ENCODE assay signal across 1 cellular context in the genomic region with DNA sequence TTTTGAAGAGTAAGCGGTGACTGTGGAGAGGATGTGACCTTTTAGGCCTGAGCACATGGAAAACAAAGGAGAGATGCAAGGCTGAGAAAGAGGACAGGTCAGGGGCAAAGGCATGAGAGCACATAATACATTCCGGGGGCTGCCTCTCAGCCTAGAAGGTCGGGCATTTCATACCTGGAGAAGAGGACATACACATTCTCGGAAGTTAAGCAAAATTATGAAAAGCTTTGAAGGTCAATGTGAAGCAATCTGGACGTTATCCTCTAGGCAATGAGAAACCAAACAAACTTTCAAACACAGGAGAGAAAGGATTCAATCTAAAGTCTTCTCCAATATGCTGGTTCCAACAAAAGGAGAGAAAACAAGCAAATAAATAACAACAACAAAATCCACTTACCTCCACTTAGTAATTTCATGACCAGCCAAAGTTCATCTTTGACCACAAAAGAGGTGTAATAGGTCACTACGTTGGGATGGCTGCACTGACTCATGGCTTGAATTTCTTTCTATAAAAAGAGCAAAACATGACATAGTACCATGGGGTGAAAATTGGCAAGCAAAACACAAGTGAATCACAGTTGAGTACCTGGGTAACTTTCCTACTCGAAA.
TF ChIP-seq lines count a peak whose summit lies in the region.

No MANE protein-coding gene starts in this region.

TF ChIP-seq in GM23338, 12 proteins besides CTCF, POLR2A, EP300 and RAD21 (continued from another document):
- TF ChIP-seq, protein P1, sequence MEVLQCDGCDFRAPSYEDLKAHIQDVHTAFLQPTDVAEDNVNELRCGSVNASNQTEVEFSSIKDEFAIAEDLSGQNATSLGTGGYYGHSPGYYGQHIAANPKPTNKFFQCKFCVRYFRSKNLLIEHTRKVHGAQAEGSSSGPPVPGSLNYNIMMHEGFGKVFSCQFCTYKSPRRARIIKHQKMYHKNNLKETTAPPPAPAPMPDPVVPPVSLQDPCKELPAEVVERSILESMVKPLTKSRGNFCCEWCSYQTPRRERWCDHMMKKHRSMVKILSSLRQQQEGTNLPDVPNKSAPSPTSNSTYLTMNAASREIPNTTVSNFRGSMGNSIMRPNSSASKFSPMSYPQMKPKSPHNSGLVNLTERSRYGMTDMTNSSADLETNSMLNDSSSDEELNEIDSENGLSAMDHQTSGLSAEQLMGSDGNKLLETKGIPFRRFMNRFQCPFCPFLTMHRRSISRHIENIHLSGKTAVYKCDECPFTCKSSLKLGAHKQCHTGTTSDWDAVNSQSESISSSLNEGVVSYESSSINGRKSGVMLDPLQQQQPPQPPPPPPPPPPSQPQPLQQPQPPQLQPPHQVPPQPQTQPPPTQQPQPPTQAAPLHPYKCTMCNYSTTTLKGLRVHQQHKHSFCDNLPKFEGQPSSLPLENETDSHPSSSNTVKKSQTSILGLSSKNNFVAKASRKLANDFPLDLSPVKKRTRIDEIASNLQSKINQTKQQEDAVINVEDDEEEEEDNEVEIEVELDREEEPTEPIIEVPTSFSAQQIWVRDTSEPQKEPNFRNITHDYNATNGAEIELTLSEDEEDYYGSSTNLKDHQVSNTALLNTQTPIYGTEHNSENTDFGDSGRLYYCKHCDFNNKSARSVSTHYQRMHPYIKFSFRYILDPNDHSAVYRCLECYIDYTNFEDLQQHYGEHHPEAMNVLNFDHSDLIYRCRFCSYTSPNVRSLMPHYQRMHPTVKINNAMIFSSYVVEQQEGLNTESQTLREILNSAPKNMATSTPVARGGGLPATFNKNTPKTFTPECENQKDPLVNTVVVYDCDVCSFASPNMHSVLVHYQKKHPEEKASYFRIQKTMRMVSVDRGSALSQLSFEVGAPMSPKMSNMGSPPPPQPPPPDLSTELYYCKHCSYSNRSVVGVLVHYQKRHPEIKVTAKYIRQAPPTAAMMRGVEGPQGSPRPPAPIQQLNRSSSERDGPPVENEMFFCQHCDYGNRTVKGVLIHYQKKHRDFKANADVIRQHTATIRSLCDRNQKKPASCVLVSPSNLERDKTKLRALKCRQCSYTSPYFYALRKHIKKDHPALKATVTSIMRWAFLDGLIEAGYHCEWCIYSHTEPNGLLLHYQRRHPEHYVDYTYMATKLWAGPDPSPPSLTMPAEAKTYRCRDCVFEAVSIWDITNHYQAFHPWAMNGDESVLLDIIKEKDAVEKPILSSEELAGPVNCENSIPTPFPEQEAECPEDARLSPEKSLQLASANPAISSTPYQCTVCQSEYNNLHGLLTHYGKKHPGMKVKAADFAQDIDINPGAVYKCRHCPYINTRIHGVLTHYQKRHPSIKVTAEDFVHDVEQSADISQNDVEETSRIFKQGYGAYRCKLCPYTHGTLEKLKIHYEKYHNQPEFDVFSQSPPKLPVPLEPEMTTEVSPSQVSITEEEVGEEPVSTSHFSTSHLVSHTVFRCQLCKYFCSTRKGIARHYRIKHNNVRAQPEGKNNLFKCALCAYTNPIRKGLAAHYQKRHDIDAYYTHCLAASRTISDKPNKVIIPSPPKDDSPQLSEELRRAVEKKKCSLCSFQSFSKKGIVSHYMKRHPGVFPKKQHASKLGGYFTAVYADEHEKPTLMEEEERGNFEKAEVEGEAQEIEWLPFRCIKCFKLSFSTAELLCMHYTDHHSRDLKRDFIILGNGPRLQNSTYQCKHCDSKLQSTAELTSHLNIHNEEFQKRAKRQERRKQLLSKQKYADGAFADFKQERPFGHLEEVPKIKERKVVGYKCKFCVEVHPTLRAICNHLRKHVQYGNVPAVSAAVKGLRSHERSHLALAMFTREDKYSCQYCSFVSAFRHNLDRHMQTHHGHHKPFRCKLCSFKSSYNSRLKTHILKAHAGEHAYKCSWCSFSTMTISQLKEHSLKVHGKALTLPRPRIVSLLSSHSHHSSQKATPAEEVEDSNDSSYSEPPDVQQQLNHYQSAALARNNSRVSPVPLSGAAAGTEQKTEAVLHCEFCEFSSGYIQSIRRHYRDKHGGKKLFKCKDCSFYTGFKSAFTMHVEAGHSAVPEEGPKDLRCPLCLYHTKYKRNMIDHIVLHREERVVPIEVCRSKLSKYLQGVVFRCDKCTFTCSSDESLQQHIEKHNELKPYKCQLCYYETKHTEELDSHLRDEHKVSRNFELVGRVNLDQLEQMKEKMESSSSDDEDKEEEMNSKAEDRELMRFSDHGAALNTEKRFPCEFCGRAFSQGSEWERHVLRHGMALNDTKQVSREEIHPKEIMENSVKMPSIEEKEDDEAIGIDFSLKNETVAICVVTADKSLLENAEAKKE (CRISPR knock-in tag; IDR thresholded peaks at IDR 0.05): no peak
- TF ChIP-seq, protein P2, sequence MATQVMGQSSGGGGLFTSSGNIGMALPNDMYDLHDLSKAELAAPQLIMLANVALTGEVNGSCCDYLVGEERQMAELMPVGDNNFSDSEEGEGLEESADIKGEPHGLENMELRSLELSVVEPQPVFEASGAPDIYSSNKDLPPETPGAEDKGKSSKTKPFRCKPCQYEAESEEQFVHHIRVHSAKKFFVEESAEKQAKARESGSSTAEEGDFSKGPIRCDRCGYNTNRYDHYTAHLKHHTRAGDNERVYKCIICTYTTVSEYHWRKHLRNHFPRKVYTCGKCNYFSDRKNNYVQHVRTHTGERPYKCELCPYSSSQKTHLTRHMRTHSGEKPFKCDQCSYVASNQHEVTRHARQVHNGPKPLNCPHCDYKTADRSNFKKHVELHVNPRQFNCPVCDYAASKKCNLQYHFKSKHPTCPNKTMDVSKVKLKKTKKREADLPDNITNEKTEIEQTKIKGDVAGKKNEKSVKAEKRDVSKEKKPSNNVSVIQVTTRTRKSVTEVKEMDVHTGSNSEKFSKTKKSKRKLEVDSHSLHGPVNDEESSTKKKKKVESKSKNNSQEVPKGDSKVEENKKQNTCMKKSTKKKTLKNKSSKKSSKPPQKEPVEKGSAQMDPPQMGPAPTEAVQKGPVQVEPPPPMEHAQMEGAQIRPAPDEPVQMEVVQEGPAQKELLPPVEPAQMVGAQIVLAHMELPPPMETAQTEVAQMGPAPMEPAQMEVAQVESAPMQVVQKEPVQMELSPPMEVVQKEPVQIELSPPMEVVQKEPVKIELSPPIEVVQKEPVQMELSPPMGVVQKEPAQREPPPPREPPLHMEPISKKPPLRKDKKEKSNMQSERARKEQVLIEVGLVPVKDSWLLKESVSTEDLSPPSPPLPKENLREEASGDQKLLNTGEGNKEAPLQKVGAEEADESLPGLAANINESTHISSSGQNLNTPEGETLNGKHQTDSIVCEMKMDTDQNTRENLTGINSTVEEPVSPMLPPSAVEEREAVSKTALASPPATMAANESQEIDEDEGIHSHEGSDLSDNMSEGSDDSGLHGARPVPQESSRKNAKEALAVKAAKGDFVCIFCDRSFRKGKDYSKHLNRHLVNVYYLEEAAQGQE (IDR thresholded peaks at IDR 0.05; ENCODE audit: unreplicated experiment): no peak
- TF ChIP-seq EZH2 (IDR thresholded peaks at IDR 0.05; ENCODE audit: low read depth, unreplicated experiment): no peak
- no peak for TF ChIP-seq POLR2AphosphoS5 (IDR thresholded peaks at IDR 0.05; ENCODE audit: low read depth)
- no peak for TF ChIP-seq CREB1 (CRISPR knock-in tag; IDR thresholded peaks at IDR 0.05; ENCODE audit: low read depth)
- no peak for TF ChIP-seq STAT1 (IDR thresholded peaks at IDR 0.05; ENCODE audit: unreplicated experiment)
- TF ChIP-seq ZNF114 (CRISPR knock-in tag; IDR thresholded peaks at IDR 0.05): no peak
- TF ChIP-seq, protein P3, sequence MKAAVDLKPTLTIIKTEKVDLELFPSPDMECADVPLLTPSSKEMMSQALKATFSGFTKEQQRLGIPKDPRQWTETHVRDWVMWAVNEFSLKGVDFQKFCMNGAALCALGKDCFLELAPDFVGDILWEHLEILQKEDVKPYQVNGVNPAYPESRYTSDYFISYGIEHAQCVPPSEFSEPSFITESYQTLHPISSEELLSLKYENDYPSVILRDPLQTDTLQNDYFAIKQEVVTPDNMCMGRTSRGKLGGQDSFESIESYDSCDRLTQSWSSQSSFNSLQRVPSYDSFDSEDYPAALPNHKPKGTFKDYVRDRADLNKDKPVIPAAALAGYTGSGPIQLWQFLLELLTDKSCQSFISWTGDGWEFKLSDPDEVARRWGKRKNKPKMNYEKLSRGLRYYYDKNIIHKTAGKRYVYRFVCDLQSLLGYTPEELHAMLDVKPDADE (IDR thresholded peaks at IDR 0.05): no peak
- no peak for TF ChIP-seq NANOG (IDR thresholded peaks at IDR 0.05; ENCODE audit: borderline replicate concordance)
